In the genomic region with DNA sequence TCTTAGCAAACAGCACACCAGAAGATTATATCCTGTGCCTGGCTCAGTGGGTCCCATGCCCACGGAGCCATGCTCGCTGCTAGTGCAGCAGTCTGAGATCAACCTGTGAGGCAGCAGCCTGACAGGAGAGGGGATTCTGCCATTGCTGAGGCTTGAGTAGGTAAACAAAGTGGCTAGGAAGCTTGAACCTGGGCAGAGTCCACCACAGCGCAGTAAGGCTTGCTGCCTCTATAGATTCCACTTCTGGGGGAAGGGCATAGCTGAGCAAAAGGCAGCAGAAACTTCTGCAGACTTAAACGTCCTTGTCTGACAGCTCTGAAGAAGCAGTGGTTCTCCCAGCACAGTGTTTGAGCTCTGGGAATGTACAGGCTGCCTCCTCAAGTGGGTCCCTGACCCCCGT, we compare ENCODE assay signal across 1 cellular context.
TF ChIP-seq lines count a peak whose summit lies in the region.

No MANE protein-coding gene starts in this region.

TF ChIP-seq in HepG2, 621 proteins besides CTCF, POLR2A, EP300 and RAD21 (continued from another document):
- TF ChIP-seq TRIM22 (IDR thresholded peaks at IDR 0.05): no peak
- no peak for TF ChIP-seq FOXA1 (IDR thresholded peaks at IDR 0.05)
- TF ChIP-seq FOXA1 (CRISPR knock-in tag; IDR thresholded peaks at IDR 0.05): peak; percentile 16; the same call in 1 of the 2 replicates
- no peak for TF ChIP-seq TARDBP (CRISPR knock-in tag; IDR thresholded peaks at IDR 0.05)
- no peak for TF ChIP-seq BORCS8-MEF2B (CRISPR knock-in tag; IDR thresholded peaks at IDR 0.05)
- 0 out of 2 replicates have a peak, but pooled peaks have one; percentile 37 for TF ChIP-seq HNF4G (IDR thresholded peaks at IDR 0.05; ENCODE audit: borderline replicate concordance, low read depth, low read length)
- no peak for TF ChIP-seq HNF4G (CRISPR knock-in tag; IDR thresholded peaks at IDR 0.05; ENCODE audit: borderline replicate concordance, low read depth)
- TF ChIP-seq, protein P1, sequence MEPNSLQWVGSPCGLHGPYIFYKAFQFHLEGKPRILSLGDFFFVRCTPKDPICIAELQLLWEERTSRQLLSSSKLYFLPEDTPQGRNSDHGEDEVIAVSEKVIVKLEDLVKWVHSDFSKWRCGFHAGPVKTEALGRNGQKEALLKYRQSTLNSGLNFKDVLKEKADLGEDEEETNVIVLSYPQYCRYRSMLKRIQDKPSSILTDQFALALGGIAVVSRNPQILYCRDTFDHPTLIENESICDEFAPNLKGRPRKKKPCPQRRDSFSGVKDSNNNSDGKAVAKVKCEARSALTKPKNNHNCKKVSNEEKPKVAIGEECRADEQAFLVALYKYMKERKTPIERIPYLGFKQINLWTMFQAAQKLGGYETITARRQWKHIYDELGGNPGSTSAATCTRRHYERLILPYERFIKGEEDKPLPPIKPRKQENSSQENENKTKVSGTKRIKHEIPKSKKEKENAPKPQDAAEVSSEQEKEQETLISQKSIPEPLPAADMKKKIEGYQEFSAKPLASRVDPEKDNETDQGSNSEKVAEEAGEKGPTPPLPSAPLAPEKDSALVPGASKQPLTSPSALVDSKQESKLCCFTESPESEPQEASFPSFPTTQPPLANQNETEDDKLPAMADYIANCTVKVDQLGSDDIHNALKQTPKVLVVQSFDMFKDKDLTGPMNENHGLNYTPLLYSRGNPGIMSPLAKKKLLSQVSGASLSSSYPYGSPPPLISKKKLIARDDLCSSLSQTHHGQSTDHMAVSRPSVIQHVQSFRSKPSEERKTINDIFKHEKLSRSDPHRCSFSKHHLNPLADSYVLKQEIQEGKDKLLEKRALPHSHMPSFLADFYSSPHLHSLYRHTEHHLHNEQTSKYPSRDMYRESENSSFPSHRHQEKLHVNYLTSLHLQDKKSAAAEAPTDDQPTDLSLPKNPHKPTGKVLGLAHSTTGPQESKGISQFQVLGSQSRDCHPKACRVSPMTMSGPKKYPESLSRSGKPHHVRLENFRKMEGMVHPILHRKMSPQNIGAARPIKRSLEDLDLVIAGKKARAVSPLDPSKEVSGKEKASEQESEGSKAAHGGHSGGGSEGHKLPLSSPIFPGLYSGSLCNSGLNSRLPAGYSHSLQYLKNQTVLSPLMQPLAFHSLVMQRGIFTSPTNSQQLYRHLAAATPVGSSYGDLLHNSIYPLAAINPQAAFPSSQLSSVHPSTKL (CRISPR knock-in tag; IDR thresholded peaks at IDR 0.05): peak; percentile 54
- peak; percentile 67 for TF ChIP-seq ZNF644 (CRISPR knock-in tag; IDR thresholded peaks at IDR 0.05; ENCODE audit: low read depth)
- TF ChIP-seq PLSCR1 (CRISPR knock-in tag; IDR thresholded peaks at IDR 0.05; ENCODE audit: borderline replicate concordance): no peak
- no peak for TF ChIP-seq SOX6 (IDR thresholded peaks at IDR 0.05)
- no peak for TF ChIP-seq SOX6 (CRISPR knock-in tag; IDR thresholded peaks at IDR 0.05)
- no peak for TF ChIP-seq ARNT (IDR thresholded peaks at IDR 0.05)
- TF ChIP-seq PAXIP1 (CRISPR knock-in tag; conservative IDR thresholded peaks at IDR 0.05): peak; percentile 48
- peak; percentile 68 for TF ChIP-seq HNF4A (CRISPR knock-in tag; IDR thresholded peaks at IDR 0.05)
- 0 out of 2 replicates have a peak, but pooled peaks have one; percentile 22 for TF ChIP-seq FOXJ3 (CRISPR knock-in tag; IDR thresholded peaks at IDR 0.05; ENCODE audit: borderline replicate concordance)
- TF ChIP-seq ESRRA (CRISPR knock-in tag; IDR thresholded peaks at IDR 0.05; ENCODE audit: low read depth): no peak
- TF ChIP-seq, protein P2, sequence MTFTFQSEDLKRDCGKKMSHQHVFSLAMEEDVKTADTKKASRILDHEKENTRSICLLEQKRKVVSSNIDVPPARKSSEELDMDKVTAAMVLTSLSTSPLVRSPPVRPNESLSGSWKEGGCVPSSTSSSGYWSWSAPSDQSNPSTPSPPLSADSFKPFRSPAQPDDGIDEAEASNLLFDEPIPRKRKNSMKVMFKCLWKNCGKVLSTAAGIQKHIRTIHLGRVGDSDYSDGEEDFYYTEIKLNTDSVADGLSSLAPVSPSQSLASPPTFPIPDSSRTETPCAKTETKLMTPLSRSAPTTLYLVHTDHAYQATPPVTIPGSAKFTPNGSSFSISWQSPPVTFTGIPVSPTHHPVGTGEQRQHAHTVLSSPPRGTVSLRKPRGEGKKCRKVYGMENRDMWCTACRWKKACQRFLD (CRISPR knock-in tag; IDR thresholded peaks at IDR 0.05; ENCODE audit: borderline replicate concordance): no peak
- TF ChIP-seq SIN3B (IDR thresholded peaks at IDR 0.05; ENCODE audit: low read length): no peak
